ENCODE assay signal across 9 cellular contexts in genomic region chr3:184514151-184514490, GRCh38. TPM values are rescaled to one million over a fixed set of nuclear protein-coding genes. Genes with fewer than 3 reads are reported as not detected.
DNase-seq lines count a peak whose midpoint lies in the region; ATAC-seq, FAIRE-seq and TF ChIP-seq lines count a peak whose summit lies in the region.
"Had no signal": no experiment of that assay in that cellular context is flagged by ENCODE, and none has a peak within 500 bp of the region (broad histone marks: within the 10 kb centered on the region; RNA-seq: fewer than 3 reads in every experiment).

No MANE protein-coding gene starts in this region.

- no peak for TF ChIP-seq EP300 in HepG2 (IDR thresholded peaks at IDR 0.05; ENCODE audit: low read depth in 2 of 2, low read length in 2 of 2)
- no peak for TF ChIP-seq EP300 in HepG2 (CRISPR knock-in tag; IDR thresholded peaks at IDR 0.05; ENCODE audit: borderline replicate concordance)

- WGBS in HepG2 (ENCODE audit: low lambda C conversion rate), result 52% methylated on average over 10 of the region's 10 CpGs

- H3K27ac Mint-ChIP-seq in activated T-cell treated with anti-CD3 and anti-CD28 coated beads, Interleukin-2, amount 50 U/mL, for 72 hours, result no peak overlapping the region
- no peak overlapping the region for H3K27ac Mint-ChIP-seq in activated T-helper 17 cell treated with anti-CD3 and anti-CD28 coated beads, Interleukin-2, amount 50 U/mL, for 72 hours

- CTCF ChIA-PET in HepG2 (lab: Yijun Ruan, JAX; ENCODE audit: low intra/inter-chr PET ratio, low total read pairs), result interaction anchor here (0.8 to 2.1 kb wide), 4 partner anchors 45 to 168 kb away, joined by 3 to 20 read pairs (median 7); no protein-coding TSS in a partner anchor

- TF ChIP-seq RAD21 in HepG2 (CRISPR knock-in tag; IDR thresholded peaks at IDR 0.05), result no peak

- H4K20me1 ChIP-seq in HepG2 (ENCODE audit: insufficient read depth, low read length), result no peaks in the 10 kb centered on the region

- ATAC-seq in activated T-cell treated with anti-CD3 and anti-CD28 coated beads, Interleukin-2, amount 50 U/mL, for 72 hours (replicated peaks in 1 of 2), result peak in 1 of 2 donors; percentile 10
- peak; percentile 30 for ATAC-seq in activated T-helper 17 cell treated with anti-CD3 and anti-CD28 coated beads, Interleukin-2, amount 50 U/mL, for 72 hours (replicated peaks)
- ATAC-seq in HepG2 (no peak), omental fat pad (ENCODE audit: low FRiP score) (no peak), HG03571 (IDR thresholded peaks at IDR 0.05; ENCODE audit: unreplicated experiment) (no peak), GM21723 (IDR thresholded peaks at IDR 0.05; ENCODE audit: unreplicated experiment) (no peak)

- H3K36me3 ChIP-seq in HepG2 (replicated peaks in 1 of 2; ENCODE audit: control insufficient read depth in 1 of 2, insufficient read depth in 2 of 2, low read length in 2 of 2), result no peaks in the 10 kb centered on the region
- no peaks in the 10 kb centered on the region for H3K36me3 ChIP-seq in tibial artery

- H3K4me2 ChIP-seq in HepG2 (ENCODE audit: low read depth, low read length), result peak overlapping the region; percentile 87; the same call in 1 of the 2 replicates

- H3K27ac ChIP-seq in HepG2 (ENCODE audit: extremely low read length, insufficient read depth, low read length) (no peak overlapping the region), tibial artery (no peak overlapping the region)

- intact Hi-C loops in HepG2 (cut with micrococcal nuclease; ENCODE audit: unreplicated experiment) (no loop called here), tibial artery (cut with DNase I; ENCODE audit: low total_unique reads) (loop anchor here (5.0 kb wide), 1 partner anchor 142 kb away; no protein-coding TSS in a partner anchor)

- peaks cover 7 to 52% of the 10 kb centered on the region in 2 experiments; a peak in 4 of 5 replicates for H3K27me3 ChIP-seq in HepG2 (ENCODE audit: control insufficient read depth in 1 of 2, insufficient read depth in 2 of 2, low read length in 2 of 2)
- peaks cover 0 to 40% of the 10 kb centered on the region in 2 donors for H3K27me3 ChIP-seq in tibial artery

- no peak overlapping the region for H2AFZ ChIP-seq in HepG2 (ENCODE audit: low read length)

- no peaks in the 10 kb centered on the region; the same call in 1 of the 2 replicates for H3K4me1 ChIP-seq in HepG2 (ENCODE audit: insufficient read depth, low read length)
- peaks cover 0 to 12% (median 9%) of the 10 kb centered on the region in 4 donors for H3K4me1 ChIP-seq in tibial artery

- TF ChIP-seq CTCF in HepG2 (CRISPR knock-in tag; IDR thresholded peaks at IDR 0.05) (no peak), tibial artery (IDR thresholded peaks at IDR 0.05) (no peak), omental fat pad (IDR thresholded peaks at IDR 0.05) (no peak)

- H3K36me3 Mint-ChIP-seq in activated T-cell treated with anti-CD3 and anti-CD28 coated beads, Interleukin-2, amount 50 U/mL, for 72 hours (ENCODE audit: insufficient read depth in 2 of 2), result peaks cover 0 to 2% of the 10 kb centered on the region in 2 donors
- H3K36me3 Mint-ChIP-seq in activated T-helper 17 cell treated with anti-CD3 and anti-CD28 coated beads, Interleukin-2, amount 50 U/mL, for 72 hours (ENCODE audit: low read depth), result no peaks in the 10 kb centered on the region

- no peaks in the 10 kb centered on the region for H3K9me3 Mint-ChIP-seq in activated T-cell treated with anti-CD3 and anti-CD28 coated beads, Interleukin-2, amount 50 U/mL, for 72 hours
- no peaks in the 10 kb centered on the region for H3K9me3 Mint-ChIP-seq in activated T-helper 17 cell treated with anti-CD3 and anti-CD28 coated beads, Interleukin-2, amount 50 U/mL, for 72 hours

- peak overlapping the region; percentile 80 to 83 for H3K4me3 Mint-ChIP-seq in activated T-cell treated with anti-CD3 and anti-CD28 coated beads, Interleukin-2, amount 50 U/mL, for 72 hours
- peak overlapping the region; percentile 50 for H3K4me3 Mint-ChIP-seq in activated T-helper 17 cell treated with anti-CD3 and anti-CD28 coated beads, Interleukin-2, amount 50 U/mL, for 72 hours

- no peaks in the 10 kb centered on the region for H3K79me2 ChIP-seq in HepG2 (ENCODE audit: insufficient read depth, low read length)

- H3K4me3 ChIP-seq in HepG2 (replicated peaks in 1 of 3; ENCODE audit: insufficient read depth in 1 of 3, low read depth in 2 of 3, low read length in 3 of 3) (no peak overlapping the region), tibial artery (peak overlapping the region; percentile 24 to 53)

- H3K9ac ChIP-seq in HepG2 (ENCODE audit: insufficient read depth, low read depth, low read length), result no peak overlapping the region

- H3K27me3 Mint-ChIP-seq in activated T-cell treated with anti-CD3 and anti-CD28 coated beads, Interleukin-2, amount 50 U/mL, for 72 hours (ENCODE audit: low read depth), result peaks cover 74% of the 10 kb centered on the region
- H3K27me3 Mint-ChIP-seq in activated T-helper 17 cell treated with anti-CD3 and anti-CD28 coated beads, Interleukin-2, amount 50 U/mL, for 72 hours, result peaks cover 54% of the 10 kb centered on the region

- H3K4me1 Mint-ChIP-seq in activated T-cell treated with anti-CD3 and anti-CD28 coated beads, Interleukin-2, amount 50 U/mL, for 72 hours (ENCODE audit: low read depth), result peaks cover 15% of the 10 kb centered on the region
- no peaks in the 10 kb centered on the region for H3K4me1 Mint-ChIP-seq in activated T-helper 17 cell treated with anti-CD3 and anti-CD28 coated beads, Interleukin-2, amount 50 U/mL, for 72 hours

- in situ Hi-C loops in HepG2 (cut with HindIII; ENCODE audit: extremely low pct_ligation_motif_present, low pct_unique_long_range_greater_than_20kb), result loop anchor here (10.0 kb wide), 1 partner anchor 139 kb away; the partner anchor contains the start of gene THPO

- DNase-seq in activated T-cell treated with anti-CD3 and anti-CD28 coated beads, Interleukin-2, amount 50 U/mL, for 72 hours, result no peak
- DNase-seq in activated T-cell treated with anti-CD3 and anti-CD28 coated beads, Interleukin-2, amount 50 U/mL, for 1 hour, result no peak
- DNase-seq in HepG2 (ENCODE audit: low spot score) (no peak), tibial artery (no peak), omental fat pad (ENCODE audit: low spot score) (no peak)

- H3K9me3 ChIP-seq in HepG2 (ENCODE audit: low read length), result no peaks in the 10 kb centered on the region
- H3K9me3 ChIP-seq in tibial artery, result no peaks in the 10 kb centered on the region

- POLR2A ChIA-PET in HepG2 (lab: Yijun Ruan, JAX), result interaction anchor here (0.9 to 1.5 kb wide), 3 partner anchors 137 to 144 kb away, joined by 3 to 21 read pairs (median 3); no protein-coding TSS in a partner anchor

- TF ChIP-seq POLR2A in HepG2 (IDR thresholded peaks at IDR 0.05; ENCODE audit: insufficient read depth in 1 of 2, low read depth in 2 of 2, low read length in 2 of 2), result no peak

- BruUV-seq in HepG2 (replicated peaks; lab: Mats Ljungman, UMichigan), result no TSS peak

- FAIRE-seq in HepG2 (lab: Jason Lieb, UNC), result no peak

RNA-seq across cellular contexts. Expression of gene EPHB3, which starts 47.5 kb away (rescaled TPM):
- under 1 TPM; 0.12 to 0.50 TPM for total RNA-seq in activated T-cell treated with anti-CD3 and anti-CD28 coated beads, Interleukin-2, amount 50 U/mL, for 72 hours
- under 1 TPM in 1 of 2 donors, not detected in 1; 0.11 TPM for total RNA-seq in activated T-helper 17 cell treated with anti-CD3 and anti-CD28 coated beads, Interleukin-2, amount 50 U/mL, for 72 hours
- not detected in 2 replicates for total RNA-seq in HepG2 (2016; rRNA removed; fragmentation: Illumina TruSeq; extraction: Trizol)
- not detected in 2 replicates for total RNA-seq in HepG2 (2016; cell fraction: cytosol; rRNA removed; fragmentation: Illumina TruSeq; extraction: Trizol; ENCODE audit: low read depth)
- total RNA-seq in HepG2 (2016; cell fraction: insoluble cytoplasmic fraction; rRNA removed; fragmentation: Illumina TruSeq; extraction: Trizol), result not detected in 2 replicates
- 0.17 TPM in 1 of 2 replicates, not detected in the other for total RNA-seq in HepG2 (2016; cell fraction: membrane; rRNA removed; fragmentation: Illumina TruSeq; extraction: Trizol)
- total RNA-seq in HepG2 (2016; cell fraction: nucleus; rRNA removed; fragmentation: Illumina TruSeq; extraction: Trizol), result 0.09 TPM in 2 replicates
- 0.01 TPM in 2 replicates for polyA plus RNA-seq in HepG2 (2011; rRNA removed)
- 0.03 TPM in 1 of 2 replicates, not detected in the other for polyA plus RNA-seq in HepG2 (2011; cell fraction: cytosol; rRNA removed)
- 0.09 and 0.11 TPM in 2 replicates for polyA plus RNA-seq in HepG2 (2011; cell fraction: nucleus; rRNA removed)
- not detected in 2 replicates for polyA plus RNA-seq in HepG2 (2012)
- polyA plus RNA-seq in HepG2 (2016; cell fraction: cytosol; fragmentation: Illumina TruSeq; extraction: Trizol; ENCODE audit: low read depth), result not detected in 2 replicates
- not detected in 2 replicates for polyA plus RNA-seq in HepG2 (2016; cell fraction: insoluble cytoplasmic fraction; fragmentation: Illumina TruSeq; extraction: Trizol; ENCODE audit: low read depth)
- polyA plus RNA-seq in HepG2 (2016; cell fraction: membrane; fragmentation: Illumina TruSeq; extraction: Trizol; ENCODE audit: low read depth), result 0.14 TPM in 1 of 2 replicates, not detected in the other
- 0.13 TPM in 1 of 2 replicates, not detected in the other for polyA plus RNA-seq in HepG2 (2016; cell fraction: nucleus; fragmentation: Illumina TruSeq; extraction: Trizol; ENCODE audit: insufficient read depth, low read depth)
- polyA minus RNA-seq in HepG2 (2011; rRNA and poly(A)+ RNA removed; ENCODE audit: low replicate concordance), result 2.1 TPM in 1 of 2 replicates, not detected in the other
- not detected in 2 replicates for polyA minus RNA-seq in HepG2 (2011; cell fraction: cytosol; rRNA and poly(A)+ RNA removed)
- not detected in 2 replicates for polyA minus RNA-seq in HepG2 (2011; cell fraction: nucleus; rRNA and poly(A)+ RNA removed)
- total RNA-seq in omental fat pad, result 1 to 10 TPM in 3 of 4 donors, under 1 TPM in 1; 0.79 to 3.1 (median 2.1) TPM
- total RNA-seq: NCI-H460 had no signal

Comparison
In these comparisons a context has a peak if more than half of its experiments do, and no peak if none do; other contexts are left out.
1. H3K4me3 ChIP-seq: peak in tibial artery (2 of 2); none in HepG2 (0 of 3).